Comparison of ENCODE assay signal across 10 cellular contexts in the genomic region with DNA sequence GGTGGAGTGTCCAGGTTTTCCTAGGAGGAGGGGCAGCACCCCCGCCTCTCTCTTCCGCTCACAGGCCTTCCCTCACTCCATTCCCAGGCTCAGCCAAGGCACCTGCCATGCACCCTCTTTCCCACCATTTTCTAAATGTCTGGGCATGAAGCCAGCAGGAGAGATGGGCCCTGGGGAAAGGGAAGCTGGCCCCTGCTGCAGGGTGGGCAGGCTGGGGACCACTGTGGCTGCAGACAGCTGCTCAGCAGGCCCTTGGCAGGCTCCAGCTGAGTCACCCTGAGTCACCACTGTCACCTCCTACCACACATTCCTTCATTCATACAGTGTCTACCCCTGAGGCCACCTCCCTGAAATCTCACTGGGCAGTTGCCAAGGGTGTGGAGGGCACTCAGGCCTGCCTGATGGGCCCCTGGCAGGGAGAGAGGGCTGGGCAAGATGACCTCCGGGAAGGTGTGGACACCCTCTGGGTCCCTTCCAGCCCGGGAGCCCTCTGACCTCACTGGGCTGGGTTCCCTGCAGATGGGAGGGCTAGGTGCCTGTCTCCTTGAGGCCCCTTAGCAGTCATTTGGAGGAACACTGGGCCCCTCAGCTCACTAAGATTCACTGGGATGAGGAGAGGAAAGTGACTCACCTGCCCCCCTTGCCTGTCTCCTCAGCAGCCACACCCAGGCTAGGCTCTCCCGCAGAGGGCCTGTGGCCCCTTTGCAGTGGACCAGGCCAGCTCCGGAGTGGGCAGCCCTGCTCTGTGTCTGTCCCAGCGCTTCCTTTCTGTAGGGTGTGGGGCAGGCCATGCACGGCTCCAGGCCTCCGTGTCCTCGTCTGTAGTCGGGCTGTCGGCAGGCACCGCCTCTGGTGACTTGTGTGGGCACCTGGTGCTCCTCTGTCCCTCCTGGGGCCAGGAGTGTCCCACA. TPM values are rescaled to one million over a fixed set of nuclear protein-coding genes. Genes with fewer than 3 reads are reported as not detected.
DNase-seq lines count a peak whose midpoint lies in the region; ATAC-seq and TF ChIP-seq lines count a peak whose summit lies in the region.
"Had no signal": no experiment of that assay in that cellular context is flagged by ENCODE, and none has a peak within 500 bp of the region (broad histone marks: within the 10 kb centered on the region; RNA-seq: fewer than 3 reads in every experiment).

No MANE protein-coding gene starts in this region.

- POLR2A ChIA-PET in RWPE1 (lab: Yijun Ruan, JAX; ENCODE audit: low non-redundant PET): no interaction called here

- H3K4me1 ChIP-seq in suprapubic skin: peaks cover 49% of the 10 kb centered on the region

- H3K9me3 Mint-ChIP-seq in activated naive CD4-positive, alpha-beta T cell treated with anti-CD3 and anti-CD28 coated beads, Interleukin-2, amount 50 U/mL, for 24 hours: no peaks in the 10 kb centered on the region
- peaks cover 3% of the 10 kb centered on the region for H3K9me3 Mint-ChIP-seq in activated naive CD4-positive, alpha-beta T cell treated with anti-CD3 and anti-CD28 coated beads, Interleukin-2, amount 10 ng/mL, durations not matched to agents 7 days and 5 days

- H3K36me3 Mint-ChIP-seq in activated naive CD4-positive, alpha-beta T cell treated with anti-CD3 and anti-CD28 coated beads, Interleukin-2, amount 50 U/mL, for 24 hours: no peaks in the 10 kb centered on the region
- H3K36me3 Mint-ChIP-seq in activated naive CD4-positive, alpha-beta T cell treated with anti-CD3 and anti-CD28 coated beads, Interleukin-2, amount 10 ng/mL, durations not matched to agents 7 days and 5 days: peaks cover 2% of the 10 kb centered on the region
- H3K36me3 Mint-ChIP-seq: activated naive CD8-positive, alpha-beta T cell had no signal

- WGBS in suprapubic skin: 100% methylated on average over 2 of the region's 13 CpGs

- no peak for DNase-seq in activated naive CD4-positive, alpha-beta T cell treated with anti-CD3 and anti-CD28 coated beads, Interleukin-2, amount 10 ng/mL, durations not matched to agents 7 days and 5 days
- DNase-seq in RWPE1 (ENCODE audit: low spot score) (peak; percentile 89), fibroblast of pulmonary artery (ENCODE audit: low read depth) (peak; percentile 63), suprapubic skin (ENCODE audit: low spot score in 2 of 2) (peak in 1 of 2 donors; percentile 72), NCI-H526 (lab: John Stamatoyannopoulos, UW) (no peak)
- DNase-seq: nucleus accumbens had no signal

- TF ChIP-seq EP300 in suprapubic skin (IDR thresholded peaks at IDR 0.05): no peak

- CTCF ChIA-PET in activated naive CD4-positive, alpha-beta T cell treated with anti-CD3 and anti-CD28 coated beads, Interleukin-2, amount 10 ng/mL, durations not matched to agents 7 days and 5 days (lab: Charles Lee): no interaction called here
- CTCF ChIA-PET in RWPE1 (lab: Yijun Ruan, JAX): no interaction called here

- H3K27ac ChIP-seq in RWPE1 (peak overlapping the region; percentile 86), suprapubic skin (peak overlapping the region; percentile 38)

- H3K36me3 ChIP-seq in suprapubic skin: no peaks in the 10 kb centered on the region

- H3K4me3 ChIP-seq in fibroblast of pulmonary artery (replicated peaks; ENCODE audit: low read depth, low read length) (no peak overlapping the region), suprapubic skin (no peak overlapping the region)

- no peak for ATAC-seq in HG03039 (IDR thresholded peaks at IDR 0.05; ENCODE audit: unreplicated experiment)
- no peak for ATAC-seq in GM18858 (IDR thresholded peaks at IDR 0.05; ENCODE audit: unreplicated experiment)

- TF ChIP-seq CTCF in RWPE1 (conservative IDR thresholded peaks at IDR 0.05; ENCODE audit: low read depth): no peak
- no peak for TF ChIP-seq CTCF in fibroblast of pulmonary artery (IDR thresholded peaks at IDR 0.05; ENCODE audit: low read length, missing control alignments)
- TF ChIP-seq CTCF in suprapubic skin (IDR thresholded peaks at IDR 0.05): no peak

- H3K27me3 Mint-ChIP-seq in activated naive CD4-positive, alpha-beta T cell treated with anti-CD3 and anti-CD28 coated beads, Interleukin-2, amount 50 U/mL, for 24 hours: no peaks in the 10 kb centered on the region
- peaks cover 33% of the 10 kb centered on the region for H3K27me3 Mint-ChIP-seq in activated naive CD4-positive, alpha-beta T cell treated with anti-CD3 and anti-CD28 coated beads, Interleukin-2, amount 10 ng/mL, durations not matched to agents 7 days and 5 days
- H3K27me3 Mint-ChIP-seq: activated naive CD8-positive, alpha-beta T cell had no signal

- peak overlapping the region; percentile 15 for H3K27ac Mint-ChIP-seq in activated naive CD4-positive, alpha-beta T cell treated with anti-CD3 and anti-CD28 coated beads, Interleukin-2, amount 50 U/mL, for 24 hours
- H3K27ac Mint-ChIP-seq in activated naive CD4-positive, alpha-beta T cell treated with anti-CD3 and anti-CD28 coated beads, Interleukin-2, amount 10 ng/mL, durations not matched to agents 7 days and 5 days: no peak overlapping the region

- no peaks in the 10 kb centered on the region for H3K9me3 ChIP-seq in suprapubic skin

- no peaks in the 10 kb centered on the region for H3K27me3 ChIP-seq in suprapubic skin

- no peak overlapping the region for H3K4me3 Mint-ChIP-seq in activated naive CD4-positive, alpha-beta T cell treated with anti-CD3 and anti-CD28 coated beads, Interleukin-2, amount 50 U/mL, for 24 hours
- H3K4me3 Mint-ChIP-seq in activated naive CD4-positive, alpha-beta T cell treated with anti-CD3 and anti-CD28 coated beads, Interleukin-2, amount 10 ng/mL, durations not matched to agents 7 days and 5 days: no peak overlapping the region
- H3K4me3 Mint-ChIP-seq: activated naive CD8-positive, alpha-beta T cell had no signal

- peaks cover 43% of the 10 kb centered on the region for H3K4me1 Mint-ChIP-seq in activated naive CD4-positive, alpha-beta T cell treated with anti-CD3 and anti-CD28 coated beads, Interleukin-2, amount 50 U/mL, for 24 hours
- peaks cover 47% of the 10 kb centered on the region for H3K4me1 Mint-ChIP-seq in activated naive CD4-positive, alpha-beta T cell treated with anti-CD3 and anti-CD28 coated beads, Interleukin-2, amount 10 ng/mL, durations not matched to agents 7 days and 5 days

- TF ChIP-seq POLR2A in suprapubic skin (IDR thresholded peaks at IDR 0.05): no peak

RNA-seq across cellular contexts. Expression of a gene that starts 7.8 kb away (rescaled TPM):
- total RNA-seq in suprapubic skin: 10 to 100 TPM in 3 of 4 donors, 1 to 10 TPM in 1; 9.9 to 25.6 (median 15.8) TPM

Comparison
In these comparisons a context has a peak if more than half of its experiments do, and no peak if none do; other contexts are left out.
1. DNase-seq: peak in RWPE1 (single experiment) and fibroblast of pulmonary artery (single experiment); none in activated naive CD4-positive, alpha-beta T cell treated with anti-CD3 and anti-CD28 coated beads, Interleukin-2, amount 10 ng/mL, durations not matched to agents 7 days and 5 days (single experiment) and NCI-H526 (0 of 2).